Comparison of ENCODE assay signal across 8 cellular contexts in the genomic region with DNA sequence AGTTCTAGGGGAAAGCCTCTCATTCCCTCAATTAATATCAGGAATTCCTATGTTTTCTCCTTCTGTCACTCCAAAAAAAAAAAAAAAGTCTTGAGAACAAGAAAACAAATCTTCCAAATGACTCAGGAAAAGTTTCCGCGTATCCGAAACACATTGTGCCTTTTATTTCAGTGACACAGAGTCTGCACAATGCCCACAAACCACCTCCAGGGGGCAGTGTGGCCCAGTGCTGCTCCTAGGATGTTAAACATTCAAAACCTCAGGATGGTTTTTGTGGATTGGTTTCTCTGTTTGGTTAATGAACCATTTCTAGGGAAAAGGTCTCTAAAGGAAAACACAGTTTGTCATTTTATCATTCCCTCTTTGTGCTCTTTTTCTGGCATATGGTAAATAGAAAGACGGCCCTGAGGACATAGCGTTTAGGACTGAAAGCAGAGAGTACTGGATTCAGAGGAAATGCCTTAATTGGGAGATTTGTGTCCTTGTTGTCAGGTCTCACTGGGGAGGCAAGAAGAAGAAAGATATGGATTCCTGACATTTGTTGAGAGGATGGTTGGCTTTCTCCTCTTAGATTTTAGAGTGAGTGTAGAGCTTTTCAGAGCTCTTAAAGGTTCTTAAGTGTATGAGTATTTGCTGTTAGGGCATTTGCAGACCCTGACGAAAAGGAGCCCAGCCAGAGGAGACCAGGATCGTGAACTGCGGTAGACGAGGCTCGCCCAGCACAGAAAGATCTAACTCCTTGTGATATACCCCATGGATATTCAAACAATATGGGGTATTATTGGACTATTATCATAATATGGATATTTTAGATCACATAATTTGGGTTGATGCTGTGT.
DNase-seq lines count a peak whose midpoint lies in the region; ATAC-seq and TF ChIP-seq lines count a peak whose summit lies in the region.

No MANE protein-coding gene starts in this region.

- H3K36me3 ChIP-seq in lung (ENCODE audit: control insufficient read depth in 2 of 2, insufficient read depth in 2 of 2, low read length in 2 of 2), result no peaks in the 10 kb centered on the region

- DNase-seq in NOMO-1 (lab: John Stamatoyannopoulos, UW; ENCODE audit: unreplicated experiment in 2 of 2) (peak; percentile 7 to 27), NOMO-1 treated with dmso at 0.1 percent for 144 hours (lab: John Stamatoyannopoulos, UW; ENCODE audit: unreplicated experiment) (no peak), NCI-H2227 treated with DMSO at 0.1 percent for 48 hours (lab: John Stamatoyannopoulos, UW) (peak; percentile 50), lung (ENCODE audit: low spot score) (peak; percentile 80)
- peak; percentile 65 to 70 for DNase-seq in activated CD4-positive, alpha-beta T cell treated with anti-CD3 and anti-CD28 coated beads, Interleukin-2, amount 50 U/mL, for 48 hours
- peak; percentile 19 for DNase-seq in effector CD4-positive, alpha-beta T cell
- peak in 2 of 3 donors; percentile 6 to 37 for DNase-seq in stimulated activated CD4-positive, alpha-beta T cell treated with anti-CD3 and anti-CD28 coated beads, TNF-alpha, amount 100 ng/mL, for 1 hour (ENCODE audit: low read depth in 3 of 3, low spot score in 1 of 3)

- 41 to 56% methylated on average over 10 of the region's 10 CpGs for WGBS in lung, 2 donors

- ATAC-seq in HG02884 (IDR thresholded peaks at IDR 0.05; ENCODE audit: unreplicated experiment) (peak; percentile 93), lung (ENCODE audit: insufficient read depth, low FRiP score) (peak; percentile 86)

- no peaks in the 10 kb centered on the region for H3K27me3 ChIP-seq in lung (ENCODE audit: control insufficient read depth, insufficient read depth)

- H3K4me3 ChIP-seq in lung, result no peak overlapping the region

- peaks cover 0 to 2% of the 10 kb centered on the region in 2 donors for H3K9me3 ChIP-seq in lung (ENCODE audit: control insufficient read depth in 2 of 2, insufficient read depth in 1 of 2, low read length in 1 of 2)

- peak; percentile 84 for TF ChIP-seq CTCF in lung (IDR thresholded peaks at IDR 0.05; ENCODE audit: control extremely low read depth, extremely low read depth)

- H3K27ac ChIP-seq in lung (ENCODE audit: low read depth in 1 of 2, low read length in 1 of 2), result no peak overlapping the region

- no peaks in the 10 kb centered on the region for H3K4me1 ChIP-seq in lung (ENCODE audit: control insufficient read depth in 2 of 2, insufficient read depth in 2 of 2, low read length in 2 of 2)
